Comparison of ENCODE assay signal across 25 cellular contexts in the genomic region with DNA sequence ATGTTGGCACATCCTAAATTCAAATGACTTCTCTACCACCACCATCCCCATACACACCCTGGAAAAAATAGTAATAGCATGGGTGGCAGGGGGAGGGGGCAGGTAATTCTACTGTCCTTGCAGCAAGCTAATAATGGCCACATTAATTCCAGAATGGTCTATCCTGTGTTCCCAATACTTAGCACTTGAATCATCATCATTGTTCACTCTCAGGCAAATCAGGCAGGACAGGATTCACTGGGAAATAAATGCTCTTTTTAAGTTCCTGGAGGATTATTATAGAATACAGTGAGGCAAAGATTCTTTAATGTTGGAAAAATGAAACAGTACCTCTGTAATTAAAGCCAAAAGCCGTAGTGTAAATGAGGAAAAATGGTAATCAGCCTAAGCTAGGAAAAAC.
DNase-seq lines count a peak whose midpoint lies in the region; ATAC-seq and TF ChIP-seq lines count a peak whose summit lies in the region.
"Had no signal": no experiment of that assay in that cellular context is flagged by ENCODE, and none has a peak within 500 bp of the region (broad histone marks: within the 10 kb centered on the region; RNA-seq: fewer than 3 reads in every experiment).

No MANE protein-coding gene starts in this region.

- WGBS in prostate gland, result 49% methylated on average over 1 of the region's 1 CpG
- WGBS in aorta, 2 donors, result 87 to 92% methylated on average over 1 of the region's 1 CpG

- H3K27me3 ChIP-seq in prostate gland (replicated peaks; ENCODE audit: insufficient read depth), result no peaks in the 10 kb centered on the region
- H3K27me3 ChIP-seq in aorta (ENCODE audit: control insufficient read depth in 1 of 2, insufficient read depth in 2 of 2, low read length in 1 of 2), result no peaks in the 10 kb centered on the region
- H3K27me3 ChIP-seq: brain microvascular endothelial cell, left lung had no signal

- H3K4me3 ChIP-seq in epithelial cell of esophagus (ENCODE audit: low read length), result no peak overlapping the region
- no peak overlapping the region for H3K4me3 ChIP-seq in prostate gland
- no peak overlapping the region for H3K4me3 ChIP-seq in aorta (ENCODE audit: low read length in 2 of 2)
- H3K4me3 ChIP-seq: left lung, PC-9 had no signal

- ATAC-seq in aorta (ENCODE audit: low FRiP score) (no peak), GM18858 (IDR thresholded peaks at IDR 0.05; ENCODE audit: unreplicated experiment) (no peak)
- ATAC-seq: activated CD4-positive, alpha-beta T cell treated with anti-CD3 and anti-CD28 coated beads for 36 hours; activated CD8-positive, alpha-beta memory T cell treated with anti-CD3 and anti-CD28 coated beads, Interleukin-2, amount 10 ng/mL, durations not matched to agents 7 days and 5 days; CD8-positive, alpha-beta T cell; left lung; natural killer cell treated with Interleukin-12 subunit alpha and Interleukin-12 subunit beta and Interleukin-15 and Interleukin-18, amount 100 ng/mL, for 72 hours had no signal

- TF ChIP-seq POLR2A in prostate gland (IDR thresholded peaks at IDR 0.05), result no peak

- no peak for TF ChIP-seq CTCF in epithelial cell of esophagus (IDR thresholded peaks at IDR 0.05; ENCODE audit: insufficient read depth, low read depth, low read length, missing control alignments)
- no peak for TF ChIP-seq CTCF in prostate gland (IDR thresholded peaks at IDR 0.05)

- H3K36me3 ChIP-seq in prostate gland, result no peaks in the 10 kb centered on the region
- H3K36me3 ChIP-seq in aorta (ENCODE audit: control insufficient read depth in 1 of 2, insufficient read depth in 2 of 2, low read length in 1 of 2), result no peaks in the 10 kb centered on the region
- H3K36me3 ChIP-seq: brain microvascular endothelial cell, left lung had no signal

- peaks cover 7% of the 10 kb centered on the region for H3K4me1 ChIP-seq in prostate gland (replicated peaks)
- H3K4me1 ChIP-seq in aorta (ENCODE audit: control insufficient read depth in 1 of 2, insufficient read depth in 2 of 2, low read length in 2 of 2), result peaks cover 7 to 15% of the 10 kb centered on the region in 2 donors

- DNase-seq in NCI-H748 treated with DMSO at 0.1 percent for 48 hours (lab: John Stamatoyannopoulos, UW), result peak; percentile 75
- no peak for DNase-seq in NCI-H748 (lab: John Stamatoyannopoulos, UW; ENCODE audit: unreplicated experiment)
- peak; percentile 50 for DNase-seq in epithelial cell of esophagus (ENCODE audit: low read depth)
- DNase-seq in prostate gland (ENCODE audit: low spot score), result no peak
- DNase-seq in aorta, result no peak
- DNase-seq in activated gamma-delta T cell treated with Interleukin-2 at 50 U/mL for 16 hours, result no peak
- DNase-seq in NCI-H2081 treated with DMSO at 0.1 percent for 48 hours (lab: John Stamatoyannopoulos, UW), result no peak
- DNase-seq: 8988T; activated CD4-positive, alpha-beta T cell treated with anti-CD3 and anti-CD28 coated beads for 36 hours; activated CD8-positive, alpha-beta memory T cell treated with anti-CD3 and anti-CD28 coated beads, Interleukin-2, amount 10 ng/mL, durations not matched to agents 7 days and 5 days; AML-193; brain microvascular endothelial cell; CD8-positive, alpha-beta T cell; head of caudate nucleus; KG1; left lung; MV-4-11; NCI-H1694; NCI-H226; PC-9; SHP77; T-helper 1 cell had no signal

- H3K27ac ChIP-seq in prostate gland, result peak overlapping the region; percentile 65 to 77
- peak overlapping the region; percentile 54 to 70 for H3K27ac ChIP-seq in aorta (ENCODE audit: low read depth in 1 of 2, low read length in 2 of 2)
- H3K27ac ChIP-seq: brain microvascular endothelial cell, left lung, parathyroid adenoma, PC-9 had no signal

- H3K9me3 ChIP-seq in prostate gland, result no peaks in the 10 kb centered on the region
- no peaks in the 10 kb centered on the region for H3K9me3 ChIP-seq in aorta (ENCODE audit: control insufficient read depth, low read length)
- H3K9me3 ChIP-seq: left lung had no signal

- intact Hi-C loops in prostate gland (cut with DNase I), result loop anchor here (10.0 kb wide), 1 partner anchor 156 kb away; no protein-coding TSS in a partner anchor
- intact Hi-C loops in aorta (cut with DNase I), result no loop called here

Comparison
In these comparisons a context has a peak if more than half of its experiments do, and no peak if none do; other contexts are left out.
1. DNase-seq: peak in NCI-H748 treated with DMSO at 0.1 percent for 48 hours (single experiment) and epithelial cell of esophagus (single experiment); none in NCI-H748 (single experiment), prostate gland (single experiment), aorta (0 of 2), activated gamma-delta T cell treated with Interleukin-2 at 50 U/mL for 16 hours (single experiment) and NCI-H2081 treated with DMSO at 0.1 percent for 48 hours (single experiment).